Comparison of ENCODE assay signal across 11 cellular contexts in genomic region chr5:169356181-169356580, GRCh38. TPM values are rescaled to one million over a fixed set of nuclear protein-coding genes. Genes with fewer than 3 reads are reported as not detected.
"Had no signal": no experiment of that assay in that cellular context is flagged by ENCODE, and none has a peak within 500 bp of the region (broad histone marks: within the 10 kb centered on the region; RNA-seq: fewer than 3 reads in every experiment).

No MANE protein-coding gene starts in this region.

- ATAC-seq: heart left ventricle; naive thymus-derived CD4-positive, alpha-beta T cell had no signal

- H3K27ac ChIP-seq: heart left ventricle, right atrium auricular region, sigmoid colon, skin epidermis, upper lobe of left lung, uterus had no signal

- H3K27me3 ChIP-seq: heart left ventricle, right atrium auricular region, sigmoid colon, upper lobe of left lung, uterus had no signal

- DNase-seq: heart left ventricle; hippocampal formation; kidney glomerular epithelial cell; naive thymus-derived CD4-positive, alpha-beta T cell; posterior cingulate gyrus; sigmoid colon; stimulated activated naive CD4-positive, alpha-beta T cell treated with Interleukin-2 at 50 U/mL for 16 hours; upper lobe of left lung; uterus had no signal

- H3K4me1 ChIP-seq: heart left ventricle, right atrium auricular region, upper lobe of left lung, uterus had no signal

- H3K36me3 ChIP-seq: heart left ventricle, right atrium auricular region, sigmoid colon, upper lobe of left lung, uterus had no signal

- H3K9me3 ChIP-seq: right atrium auricular region, sigmoid colon, upper lobe of left lung, uterus had no signal

- H3K4me3 ChIP-seq: heart left ventricle, right atrium auricular region, sigmoid colon, skin epidermis, upper lobe of left lung, uterus had no signal

RNA-seq across cellular contexts. Expression of gene SLIT3, which starts 55.2 kb away (rescaled TPM):
- polyA plus RNA-seq: naive thymus-derived CD4-positive, alpha-beta T cell had no signal
